ENCODE assay signal across 9 cellular contexts in the genomic region with DNA sequence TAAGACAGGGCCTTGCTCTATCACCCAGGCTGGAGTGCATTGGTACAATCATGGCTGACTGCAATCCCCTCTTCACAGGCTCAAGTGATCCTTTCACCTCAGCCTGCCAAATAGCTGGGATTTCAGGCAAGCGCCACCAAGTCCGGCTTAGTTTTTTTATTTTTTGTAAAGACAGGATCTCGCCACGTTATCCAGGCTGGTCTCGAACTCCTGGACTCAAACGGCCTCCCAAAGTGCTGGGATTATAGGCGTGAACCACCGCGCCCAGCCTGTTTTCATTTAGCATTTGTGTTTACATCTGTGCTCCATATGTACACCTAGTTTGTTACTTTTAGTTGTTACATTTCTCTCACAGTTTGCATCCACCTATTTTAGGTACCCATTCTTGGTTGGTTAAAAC.
"Had no signal": no experiment of that assay in that cellular context is flagged by ENCODE, and none has a peak within 500 bp of the region (broad histone marks: within the 10 kb centered on the region; RNA-seq: fewer than 3 reads in every experiment).

No MANE protein-coding gene starts in this region.

- H3K27ac ChIP-seq: GM23248, KMS-11 had no signal

- H3K4me1 Mint-ChIP-seq: IgD-negative memory B cell had no signal

- ATAC-seq: HCT116 had no signal

- H3K9ac ChIP-seq: KMS-11 had no signal

- H3K27me3 Mint-ChIP-seq: IgD-negative memory B cell had no signal

- H3K4me3 ChIP-seq: GM23248, HAP-1 had no signal

- H3K4me2 ChIP-seq: KMS-11 had no signal

- H3K4me3 Mint-ChIP-seq: HFFc6, IgD-negative memory B cell had no signal

- H3K36me3 Mint-ChIP-seq: IgD-negative memory B cell had no signal

- H3K36me3 ChIP-seq: HAP-1 had no signal

- H3K9me3 ChIP-seq: HAP-1 had no signal

- H3K27ac Mint-ChIP-seq: HFFc6, IgD-negative memory B cell had no signal

- H3K9me3 Mint-ChIP-seq: HFFc6, IgD-negative memory B cell had no signal

- DNase-seq: GM23248, GOT3, H7, HFFc6, KBM-7 had no signal

- H3K4me1 ChIP-seq: HAP-1 had no signal
